In genomic region chr6:118318648-118319047, GRCh38 we compare ENCODE assay signal across 31 cellular contexts.
DNase-seq lines count a peak whose midpoint lies in the region; ATAC-seq and TF ChIP-seq lines count a peak whose summit lies in the region.
"Had no signal": no experiment of that assay in that cellular context is flagged by ENCODE, and none has a peak within 500 bp of the region (broad histone marks: within the 10 kb centered on the region; RNA-seq: fewer than 3 reads in every experiment).

No MANE protein-coding gene starts in this region.

- no peak overlapping the region for H2BK120ac ChIP-seq in H9 (ENCODE audit: low read depth, low read length, poor library complexity, severe bottlenecking)

- no peak overlapping the region for H3K56ac ChIP-seq in H9 (ENCODE audit: insufficient read length, low read depth, low read length)

- H3K14ac ChIP-seq in H9 (ENCODE audit: insufficient read depth, low read length): no peak overlapping the region

- no peak overlapping the region for H4K5ac ChIP-seq in H9 (ENCODE audit: insufficient read length, low read depth, low read length)

- H4K20me1 ChIP-seq in H9 (ENCODE audit: control insufficient read depth, insufficient read depth, insufficient read length): no peaks in the 10 kb centered on the region

- H3K23ac ChIP-seq in H9 (ENCODE audit: insufficient read length, low read depth, low read length): no peak overlapping the region

- no peak overlapping the region for H2AK5ac ChIP-seq in H9 (ENCODE audit: insufficient read length, low read length)

- WGBS in stomach, 5 donors: 24 to 47% (median 36%) methylated on average over 3 of the region's 3 CpGs
- WGBS in H9 (ENCODE audit: extremely low coverage, insufficient read length, low lambda C conversion rate): no CpG with 5 or more reads among the region's 3 CpGs

- H4K8ac ChIP-seq in H9 (replicated peaks; ENCODE audit: insufficient read length, low read depth, low read length): no peak overlapping the region

- no peak overlapping the region for H2BK15ac ChIP-seq in H9 (ENCODE audit: low read depth, low read length)

- no peak overlapping the region for H2BK5ac ChIP-seq in H9 (ENCODE audit: insufficient read length, low read length)

- H2BK12ac ChIP-seq in H9 (ENCODE audit: insufficient read length, low read depth, low read length): no peak overlapping the region

- no peaks in the 10 kb centered on the region for H3K23me2 ChIP-seq in H9 (ENCODE audit: insufficient read length, low read depth, low read length, poor library complexity, severe bottlenecking)

- H3K4ac ChIP-seq in H9 (ENCODE audit: low read depth, low read length): no peak overlapping the region

- no peak overlapping the region for H3K18ac ChIP-seq in H9 (ENCODE audit: insufficient read length, low read depth, low read length)

- ATAC-seq in left cardiac atrium (no peak), left lung (peak; percentile 37), HG03159 (IDR thresholded peaks at IDR 0.05; ENCODE audit: unreplicated experiment) (no peak)
- no peak for ATAC-seq in activated T-cell treated with anti-CD3 and anti-CD28 coated beads, Interleukin-2, amount 50 U/mL, for 4 hours
- ATAC-seq: activated CD8-positive, alpha-beta T cell treated with anti-CD3 and anti-CD28 coated beads, Interleukin-2, amount 10 ng/mL, durations not matched to agents 7 days and 5 days; body of pancreas; naive thymus-derived CD4-positive, alpha-beta T cell; T-helper 17 cell had no signal

- no peak overlapping the region for H3T11ph ChIP-seq in H9 (ENCODE audit: low read length)

- no peak overlapping the region for H3K9ac ChIP-seq in H9 (ENCODE audit: extremely low read depth, insufficient read length, low read length)
- H3K9ac ChIP-seq: SK-N-SH had no signal

- H3K4me1 ChIP-seq in right atrium auricular region (peaks cover 0 to 51% of the 10 kb centered on the region in 2 donors), left lung (no peaks in the 10 kb centered on the region), stomach (peaks cover 8 to 43% (median 26%) of the 10 kb centered on the region in 4 donors), H9 (ENCODE audit: insufficient read depth, low read length) (peaks cover 2% of the 10 kb centered on the region; the same call in 1 of the 2 replicates)
- H3K4me1 ChIP-seq: BE2C had no signal

- no peak overlapping the region for H4K91ac ChIP-seq in H9 (ENCODE audit: insufficient read length, low read depth, low read length)

- no peak overlapping the region for H3K4me3 Mint-ChIP-seq in H9
- H3K4me3 Mint-ChIP-seq in activated T-cell treated with anti-CD3 and anti-CD28 coated beads, Interleukin-2, amount 50 U/mL, for 4 hours: no peak overlapping the region
- H3K4me3 Mint-ChIP-seq: activated CD8-positive, alpha-beta T cell treated with anti-CD3 and anti-CD28 coated beads, Interleukin-2, amount 10 ng/mL, durations not matched to agents 7 days and 5 days; activated naive CD8-positive, alpha-beta T cell treated with anti-CD3 and anti-CD28 coated beads, Interleukin-2, amount 10 ng/mL, durations not matched to agents 7 days and 5 days; naive thymus-derived CD4-positive, alpha-beta T cell; T-helper 17 cell had no signal

- DNase-seq in right atrium auricular region (ENCODE audit: low spot score) (no peak), left cardiac atrium (no peak), left lung (no peak), stomach (no peak), H9 (no peak), NCI-H187 (lab: John Stamatoyannopoulos, UW) (no peak)
- DNase-seq in activated T-cell treated with anti-CD3 and anti-CD28 coated beads, Interleukin-2, amount 50 U/mL, for 4 hours: no peak
- DNase-seq: activated CD8-positive, alpha-beta T cell treated with anti-CD3 and anti-CD28 coated beads, Interleukin-2, amount 10 ng/mL, durations not matched to agents 7 days and 5 days; activated effector memory CD4-positive, alpha-beta T cell treated with anti-CD3 and anti-CD28 coated beads, Interleukin-2, amount 50 U/mL, for 16 hours; activated naive CD8-positive, alpha-beta T cell treated with anti-CD3 and anti-CD28 coated beads, Interleukin-2, amount 10 ng/mL, durations not matched to agents 7 days and 5 days; activated T-cell treated with anti-CD3 and anti-CD28 coated beads for 4 hours; BE2C; body of pancreas; COR-L47; DND-41; glutamatergic neuron; Karpas-422; kidney glomerular epithelial cell; mesendoderm; naive thymus-derived CD4-positive, alpha-beta T cell; NCI-H1092; NCI-H187 treated with DMSO at 0.1 percent for 48 hours; NCI-H226; NCI-H774; RPMI8226; SK-N-SH; stimulated activated CD4-positive, alpha-beta T cell treated with anti-CD3 and anti-CD28 coated beads, Interleukin-12 subunit alpha, Interleukin-12 subunit beta, amount 100 ng/mL, for 4 hours; stimulated activated CD4-positive, alpha-beta T cell treated with anti-CD3 and anti-CD28 coated beads, Interleukin-4, amount 100 ng/mL, for 4 hours; stimulated activated naive CD4-positive, alpha-beta T cell treated with Interleukin-2 at 50 U/mL for 16 hours; T-helper 17 cell had no signal

- no peaks in the 10 kb centered on the region for H3K9me3 Mint-ChIP-seq in H9
- no peaks in the 10 kb centered on the region for H3K9me3 Mint-ChIP-seq in activated T-cell treated with anti-CD3 and anti-CD28 coated beads, Interleukin-2, amount 50 U/mL, for 4 hours
- H3K9me3 Mint-ChIP-seq: activated naive CD8-positive, alpha-beta T cell treated with anti-CD3 and anti-CD28 coated beads, Interleukin-2, amount 10 ng/mL, durations not matched to agents 7 days and 5 days had no signal

- TF ChIP-seq EP300 in stomach (IDR thresholded peaks at IDR 0.05): no peak

- no peak overlapping the region for H3K4me2 ChIP-seq in H9 (ENCODE audit: insufficient read depth, insufficient read length, low read length)
- H3K4me2 ChIP-seq: SK-N-SH had no signal

- H3K79me1 ChIP-seq in H9 (ENCODE audit: insufficient read depth, low read depth, low read length, poor library complexity, severe bottlenecking): no peaks in the 10 kb centered on the region

- H3K27me3 ChIP-seq in right atrium auricular region (no peaks in the 10 kb centered on the region), left lung (no peaks in the 10 kb centered on the region), stomach (no peaks in the 10 kb centered on the region), H9 (ENCODE audit: insufficient read depth, low read length) (no peaks in the 10 kb centered on the region)
- H3K27me3 ChIP-seq: BE2C, body of pancreas had no signal

- H3K36me3 ChIP-seq in right atrium auricular region (no peaks in the 10 kb centered on the region), left lung (no peaks in the 10 kb centered on the region), stomach (no peaks in the 10 kb centered on the region)
- H3K36me3 ChIP-seq: BE2C had no signal

- no peaks in the 10 kb centered on the region; a peak in 1 of 7 replicates for H3K36me3 Mint-ChIP-seq in H9 (ENCODE audit: insufficient read depth in 1 of 3, low read depth in 3 of 3)
- H3K36me3 Mint-ChIP-seq in activated T-cell treated with anti-CD3 and anti-CD28 coated beads, Interleukin-2, amount 50 U/mL, for 4 hours (ENCODE audit: insufficient read depth): no peaks in the 10 kb centered on the region
- H3K36me3 Mint-ChIP-seq: activated naive CD8-positive, alpha-beta T cell treated with anti-CD3 and anti-CD28 coated beads, Interleukin-2, amount 10 ng/mL, durations not matched to agents 7 days and 5 days; naive thymus-derived CD4-positive, alpha-beta T cell had no signal

- H3K79me2 ChIP-seq in H9 (ENCODE audit: insufficient read depth, low read length): no peaks in the 10 kb centered on the region

- H3K9me3 ChIP-seq in right atrium auricular region: no peaks in the 10 kb centered on the region
- no peaks in the 10 kb centered on the region for H3K9me3 ChIP-seq in left lung
- H3K9me3 ChIP-seq in stomach: no peaks in the 10 kb centered on the region
- H3K9me3 ChIP-seq in H9 (ENCODE audit: control insufficient read depth, low read depth, low read length): no peaks in the 10 kb centered on the region
- H3K9me3 ChIP-seq: BE2C, body of pancreas, SK-N-SH had no signal

- peaks cover 1 to 2% of the 10 kb centered on the region in 2 experiments; a peak in 2 of 4 replicates for H3K4me1 Mint-ChIP-seq in H9
- no peaks in the 10 kb centered on the region for H3K4me1 Mint-ChIP-seq in activated T-cell treated with anti-CD3 and anti-CD28 coated beads, Interleukin-2, amount 50 U/mL, for 4 hours (ENCODE audit: low read depth)
- H3K4me1 Mint-ChIP-seq: activated naive CD8-positive, alpha-beta T cell treated with anti-CD3 and anti-CD28 coated beads, Interleukin-2, amount 10 ng/mL, durations not matched to agents 7 days and 5 days; naive thymus-derived CD4-positive, alpha-beta T cell; T-helper 17 cell had no signal

- H3K27me3 Mint-ChIP-seq in H9 (ENCODE audit: low read depth): no peaks in the 10 kb centered on the region
- H3K27me3 Mint-ChIP-seq in activated T-cell treated with anti-CD3 and anti-CD28 coated beads, Interleukin-2, amount 50 U/mL, for 4 hours (ENCODE audit: low read depth): no peaks in the 10 kb centered on the region
- H3K27me3 Mint-ChIP-seq: T-helper 17 cell had no signal

- H3K27ac ChIP-seq in right atrium auricular region (peak overlapping the region; percentile 70 to 86), left lung (peak overlapping the region; percentile 29 to 63), stomach (peak overlapping the region in 3 of 5 donors; percentile 19 to 62 (median 28)), H9 (ENCODE audit: insufficient read length, low read depth, low read length) (no peak overlapping the region)
- H3K27ac ChIP-seq: body of pancreas had no signal

- TF ChIP-seq CTCF in right atrium auricular region (IDR thresholded peaks at IDR 0.05): no peak
- TF ChIP-seq CTCF in left lung (IDR thresholded peaks at IDR 0.05): no peak
- TF ChIP-seq CTCF in stomach (IDR thresholded peaks at IDR 0.05): no peak
- no peak for TF ChIP-seq CTCF in H9 (conservative IDR thresholded peaks at IDR 0.05)

- TF ChIP-seq POLR2A in stomach (IDR thresholded peaks at IDR 0.05): no peak

- H3K4me3 ChIP-seq in right atrium auricular region (no peak overlapping the region), left lung (no peak overlapping the region), stomach (no peak overlapping the region)
- H3K4me3 ChIP-seq: body of pancreas had no signal

- intact Hi-C loops in left cardiac atrium (cut with DNase I): no loop called here
- intact Hi-C loops in left lung (cut with DNase I): no loop called here
- intact Hi-C loops in stomach (cut with DNase I; ENCODE audit: low total_unique reads): no loop called here

- H3K27ac Mint-ChIP-seq in H9: no peak overlapping the region
- H3K27ac Mint-ChIP-seq: activated CD8-positive, alpha-beta T cell treated with anti-CD3 and anti-CD28 coated beads, Interleukin-2, amount 10 ng/mL, durations not matched to agents 7 days and 5 days; activated naive CD8-positive, alpha-beta T cell treated with anti-CD3 and anti-CD28 coated beads, Interleukin-2, amount 10 ng/mL, durations not matched to agents 7 days and 5 days; naive thymus-derived CD4-positive, alpha-beta T cell; T-helper 17 cell had no signal

- no peak overlapping the region for H2AFZ ChIP-seq in H9 (ENCODE audit: low read length)

- no peak overlapping the region for H2BK20ac ChIP-seq in H9 (ENCODE audit: low read depth, low read length, poor library complexity, severe bottlenecking)
